Comparison of ENCODE assay signal across 18 cellular contexts in the genomic region with DNA sequence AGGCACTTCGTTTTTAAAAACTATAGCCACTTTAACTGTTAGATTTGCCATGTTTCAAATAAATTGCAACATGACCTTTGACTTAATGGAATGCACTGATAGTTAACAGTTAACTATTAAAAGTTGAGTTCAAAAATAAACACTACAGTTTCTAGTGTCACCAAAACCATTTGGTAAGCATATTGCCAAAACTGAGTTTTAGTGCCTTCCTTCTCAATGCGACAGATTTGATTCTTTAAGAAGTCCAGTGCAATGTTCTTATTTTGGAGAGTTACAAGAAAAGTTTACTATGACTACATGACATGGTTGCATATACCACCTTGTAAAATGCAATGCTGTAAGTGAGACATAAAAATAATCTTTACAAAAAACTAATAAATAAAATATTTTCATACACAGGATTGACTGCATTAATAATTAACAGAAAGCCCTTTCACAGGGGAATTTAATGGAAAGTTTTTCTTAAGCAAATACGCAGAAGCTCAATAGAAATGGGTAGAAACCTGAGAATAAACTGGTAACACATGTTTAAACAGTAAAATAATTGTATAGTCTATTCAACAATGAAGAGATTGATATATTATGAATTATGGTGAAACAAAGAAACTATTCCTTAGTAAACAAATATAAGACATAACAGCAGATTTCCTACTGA. TPM values are rescaled to one million over a fixed set of nuclear protein-coding genes. Genes with fewer than 3 reads are reported as not detected.
"Had no signal": no experiment of that assay in that cellular context is flagged by ENCODE, and none has a peak within 500 bp of the region (broad histone marks: within the 10 kb centered on the region; RNA-seq: fewer than 3 reads in every experiment).

No MANE protein-coding gene starts in this region.

- H3K4me3 Mint-ChIP-seq: nephron progenitor cell; stimulated activated naive CD8-positive, alpha-beta T cell treated with anti-CD3 and anti-CD28 coated beads, Interleukin-15, Interleukin-2, amounts not matched to agents 100 ng/mL and 50 ng/mL, for 24 hours had no signal

- H3K27ac Mint-ChIP-seq: activated naive CD4-positive, alpha-beta T cell treated with anti-CD3 and anti-CD28 coated beads, Interleukin-2, amount 50 U/mL, for 72 hours; nephron progenitor cell; stimulated activated naive CD8-positive, alpha-beta T cell treated with anti-CD3 and anti-CD28 coated beads, Interleukin-15, Interleukin-2, amounts not matched to agents 100 ng/mL and 50 ng/mL, for 24 hours; type B pancreatic cell had no signal

- H3K27me3 ChIP-seq: right atrium auricular region had no signal

- H3K4me1 ChIP-seq: right atrium auricular region had no signal

- H3K36me3 ChIP-seq: right atrium auricular region had no signal

- H3K4me1 Mint-ChIP-seq: nephron progenitor cell had no signal

- H3K9me3 Mint-ChIP-seq: activated naive CD4-positive, alpha-beta T cell treated with anti-CD3 and anti-CD28 coated beads, Interleukin-2, amount 50 U/mL, for 72 hours; nephron progenitor cell; stimulated activated naive CD8-positive, alpha-beta T cell treated with anti-CD3 and anti-CD28 coated beads, Interleukin-15, Interleukin-2, amounts not matched to agents 100 ng/mL and 50 ng/mL, for 24 hours; type B pancreatic cell had no signal

- H3K4me3 ChIP-seq: right atrium auricular region, skin epidermis had no signal

- H3K27me3 Mint-ChIP-seq: stimulated activated naive CD8-positive, alpha-beta T cell treated with anti-CD3 and anti-CD28 coated beads, Interleukin-15, Interleukin-2, amounts not matched to agents 100 ng/mL and 50 ng/mL, for 24 hours; type B pancreatic cell had no signal

- H3K27ac ChIP-seq: right atrium auricular region, skin epidermis had no signal

- ATAC-seq: activated naive CD4-positive, alpha-beta T cell treated with anti-CD3 and anti-CD28 coated beads, Interleukin-2, amount 50 U/mL, for 72 hours had no signal

- H3K9me3 ChIP-seq: right atrium auricular region had no signal

- H3K36me3 Mint-ChIP-seq: activated naive CD4-positive, alpha-beta T cell treated with anti-CD3 and anti-CD28 coated beads, Interleukin-2, amount 50 U/mL, for 72 hours; type B pancreatic cell had no signal

- DNase-seq: activated CD4-positive, alpha-beta T cell treated with anti-CD3 and anti-CD28 coated beads, Interleukin-2, amount 50 U/mL, for 48 hours; activated gamma-delta T cell treated with Interleukin-2 at 50 U/mL for 16 hours; dermis blood vessel endothelial cell; effector memory CD4-positive, alpha-beta T cell; erythroblast; foreskin melanocyte; glutamatergic neuron; kidney glomerular epithelial cell; midbrain; nephron progenitor cell; nucleus accumbens; SW 1271 had no signal

RNA-seq across cellular contexts. Expression of a gene that starts 53.8 kb away (rescaled TPM):
- total RNA-seq: activated naive CD4-positive, alpha-beta T cell treated with anti-CD3 and anti-CD28 coated beads, Interleukin-2, amount 50 U/mL, for 72 hours; T-helper 2 cell treated with Interferon-gamma antibody and Interleukin-4, amounts not matched to agents 100 ng/mL and 5 ng/mL, for 36 hours had no signal
